29 cellular contexts compared by ENCODE assay signal in genomic region chr12:101498252-101498651, GRCh38. TPM values are rescaled to one million over a fixed set of nuclear protein-coding genes. Genes with fewer than 3 reads are reported as not detected.
"Had no signal": no experiment of that assay in that cellular context is flagged by ENCODE, and none has a peak within 500 bp of the region (broad histone marks: within the 10 kb centered on the region; RNA-seq: fewer than 3 reads in every experiment).

No MANE protein-coding gene starts in this region.

- ATAC-seq: heart right ventricle, pancreas had no signal

- H3K4me1 ChIP-seq: ascending aorta, testis had no signal

- H3K36me3 ChIP-seq: ascending aorta, cardiac muscle cell, heart right ventricle, pancreas, right atrium auricular region, transverse colon had no signal

- H3K4me3 ChIP-seq: ascending aorta, cardiac muscle cell, coronary artery, dorsolateral prefrontal cortex, heart right ventricle, pancreas, right atrium auricular region, testis, transverse colon had no signal

- H3K27ac ChIP-seq: ascending aorta, cardiac muscle cell, coronary artery, heart right ventricle, pancreas, right atrium auricular region, testis, transverse colon had no signal

- DNase-seq: activated CD4-positive, alpha-beta memory T cell treated with anti-CD3 and anti-CD28 coated beads for 36 hours; activated CD4-positive, alpha-beta T cell treated with anti-CD3 and anti-CD28 coated beads, Interleukin-2, amount 10 ng/mL, durations not matched to agents 24 days and 14 days; activated CD4-positive, CD25-positive, alpha-beta regulatory T cell treated with anti-CD3 and anti-CD28 coated beads, Interleukin-2, amount 50 U/mL, for 72 hours; activated CD8-positive, alpha-beta memory T cell treated with anti-CD3 and anti-CD28 coated beads, Interleukin-2, amount 50 U/mL, for 4 hours; activated gamma-delta T cell; activated naive CD4-positive, alpha-beta T cell treated with anti-CD3 and anti-CD28 coated beads, Interleukin-2, amount 10 ng/mL, durations not matched to agents 7 days and 5 days; activated naive CD8-positive, alpha-beta T cell treated with anti-CD3 and anti-CD28 coated beads, Interleukin-2, amount 10 ng/mL, durations not matched to agents 7 days and 5 days; activated T-cell treated with anti-CD3 and anti-CD28 coated beads, Interleukin-2, amount 50 U/mL, for 1 hour; cerebellar nuclear complex; dorsolateral prefrontal cortex; effector memory CD4-positive, alpha-beta T cell; heart right ventricle; mammary epithelial cell; naive B cell; pancreas; stimulated activated naive CD4-positive, alpha-beta T cell; SW 1271; T1000; testis; transverse colon had no signal

- H3K9me3 ChIP-seq: ascending aorta, heart right ventricle, pancreas, right atrium auricular region, testis, transverse colon had no signal

- H3K27me3 ChIP-seq: ascending aorta, dorsolateral prefrontal cortex, heart right ventricle, pancreas, right atrium auricular region, testis, transverse colon had no signal

RNA-seq across cellular contexts. Expression of gene SPIC, which starts 23.1 kb away (rescaled TPM):
- total RNA-seq: activated CD4-positive, alpha-beta memory T cell treated with anti-CD3 and anti-CD28 coated beads for 36 hours; activated CD4-positive, alpha-beta T cell treated with anti-CD3 and anti-CD28 coated beads, Interleukin-2, amount 10 ng/mL, durations not matched to agents 24 days and 14 days; activated CD8-positive, alpha-beta memory T cell treated with anti-CD3 and anti-CD28 coated beads for 36 hours; activated naive CD8-positive, alpha-beta T cell treated with anti-CD3 and anti-CD28 coated beads, Interleukin-2, amount 10 ng/mL, durations not matched to agents 7 days and 5 days; ascending aorta; cardiac muscle cell; dorsolateral prefrontal cortex; epithelial cell of proximal tubule; mammary epithelial cell; pancreas; pulmonary artery endothelial cell; right atrium auricular region; testis; transverse colon had no signal
- polyA plus RNA-seq: cardiac muscle cell, heart right ventricle, mammary epithelial cell, neural cell, pancreas, urinary bladder had no signal
